In genomic region chr7:7159063-7159645, GRCh38 we compare ENCODE assay signal across 11 cellular contexts. TPM values are rescaled to one million over a fixed set of nuclear protein-coding genes. Genes with fewer than 3 reads are reported as not detected.
DNase-seq lines count a peak whose midpoint lies in the region; ATAC-seq and TF ChIP-seq lines count a peak whose summit lies in the region.
"Had no signal": no experiment of that assay in that cellular context is flagged by ENCODE, and none has a peak within 500 bp of the region (broad histone marks: within the 10 kb centered on the region; RNA-seq: fewer than 3 reads in every experiment).

No MANE protein-coding gene starts in this region.

- no peaks in the 10 kb centered on the region for H3K27me3 ChIP-seq in Peyer's patch
- H3K27me3 ChIP-seq: heart left ventricle had no signal

- peaks cover 0 to 6% (median 2%) of the 10 kb centered on the region in 4 donors for H3K4me1 ChIP-seq in Peyer's patch

- H3K9me3 Mint-ChIP-seq in IgD-negative memory B cell, result peaks cover 6 to 8% (median 6%) of the 10 kb centered on the region in 3 donors
- H3K9me3 Mint-ChIP-seq in activated CD4-positive, alpha-beta memory T cell treated with anti-CD3 and anti-CD28 coated beads, Interleukin-2, amount 10 ng/mL, durations not matched to agents 7 days and 5 days, result peaks cover 26% of the 10 kb centered on the region
- H3K9me3 Mint-ChIP-seq in naive thymus-derived CD8-positive, alpha-beta T cell, result peaks cover 0 to 10% (median 7%) of the 10 kb centered on the region in 9 donors
- peaks cover 17% of the 10 kb centered on the region for H3K9me3 Mint-ChIP-seq in WTC11

- no peaks in the 10 kb centered on the region for H3K36me3 ChIP-seq in Peyer's patch
- H3K36me3 ChIP-seq: heart left ventricle had no signal

- no peaks in the 10 kb centered on the region for H3K9me3 ChIP-seq in Peyer's patch
- H3K9me3 ChIP-seq: heart left ventricle had no signal

- TF ChIP-seq POLR2A in Peyer's patch (IDR thresholded peaks at IDR 0.05), result no peak

- H3K36me3 Mint-ChIP-seq in IgD-negative memory B cell (peaks cover 9% of the 10 kb centered on the region), WTC11 (peaks cover 14% of the 10 kb centered on the region)
- H3K36me3 Mint-ChIP-seq in activated CD4-positive, alpha-beta memory T cell treated with anti-CD3 and anti-CD28 coated beads, Interleukin-2, amount 10 ng/mL, durations not matched to agents 7 days and 5 days (ENCODE audit: low read depth), result peaks cover 46% of the 10 kb centered on the region
- peaks cover 0 to 14% (median 2%) of the 10 kb centered on the region in 3 donors for H3K36me3 Mint-ChIP-seq in naive thymus-derived CD8-positive, alpha-beta T cell

- no peak for ATAC-seq in naive thymus-derived CD8-positive, alpha-beta T cell
- ATAC-seq in WTC11, result no peak
- ATAC-seq: heart left ventricle had no signal

- H3K27ac ChIP-seq in Peyer's patch, result peak overlapping the region in 2 of 4 donors; percentile 21 to 42
- H3K27ac ChIP-seq: coronary artery had no signal

- H3K4me1 Mint-ChIP-seq in IgD-negative memory B cell, result peaks cover 36 to 48% (median 37%) of the 10 kb centered on the region in 3 donors
- peaks cover 45% of the 10 kb centered on the region for H3K4me1 Mint-ChIP-seq in activated CD4-positive, alpha-beta memory T cell treated with anti-CD3 and anti-CD28 coated beads, Interleukin-2, amount 10 ng/mL, durations not matched to agents 7 days and 5 days
- H3K4me1 Mint-ChIP-seq in naive thymus-derived CD8-positive, alpha-beta T cell, result peaks cover 37 to 65% (median 62%) of the 10 kb centered on the region in 4 donors
- H3K4me1 Mint-ChIP-seq in WTC11, result peaks cover 11% of the 10 kb centered on the region

- TF ChIP-seq CTCF in WTC11 (IDR thresholded peaks at IDR 0.05), result no peak
- no peak for TF ChIP-seq CTCF in Peyer's patch (IDR thresholded peaks at IDR 0.05)

- peak overlapping the region; percentile 83 to 96 (median 91) for H3K4me3 Mint-ChIP-seq in IgD-negative memory B cell
- peak overlapping the region; percentile 70 for H3K4me3 Mint-ChIP-seq in activated CD4-positive, alpha-beta memory T cell treated with anti-CD3 and anti-CD28 coated beads, Interleukin-2, amount 10 ng/mL, durations not matched to agents 7 days and 5 days
- H3K4me3 Mint-ChIP-seq in naive thymus-derived CD8-positive, alpha-beta T cell, result peak overlapping the region; percentile 71 to 96 (median 84)
- H3K4me3 Mint-ChIP-seq in WTC11, result no peak overlapping the region

- DNase-seq in SIG-M5 treated with dmso at 0.1 percent for 504 hours (lab: John Stamatoyannopoulos, UW; ENCODE audit: unreplicated experiment) (peak; percentile 20), SIG-M5 (lab: John Stamatoyannopoulos, UW) (no peak), COLO668 (lab: John Stamatoyannopoulos, UW; ENCODE audit: unreplicated experiment) (no peak), WTC11 (ENCODE audit: low spot score) (no peak), Peyer's patch (no peak)
- DNase-seq in activated CD4-positive, alpha-beta memory T cell treated with anti-CD3 and anti-CD28 coated beads, Interleukin-2, amount 10 ng/mL, durations not matched to agents 7 days and 5 days, result no peak
- DNase-seq in naive thymus-derived CD8-positive, alpha-beta T cell, result peak in 2 of 10 donors; percentile 21 to 27
- DNase-seq: heart left ventricle had no signal

- CTCF ChIA-PET in activated CD4-positive, alpha-beta memory T cell treated with anti-CD3 and anti-CD28 coated beads, Interleukin-2, amount 10 ng/mL, durations not matched to agents 7 days and 5 days (lab: Charles Lee), result interaction anchor here (0.8 to 1.7 kb wide), 3 partner anchors 16 to 23 kb away, joined by 3 to 4 read pairs (median 3); partner anchors contain the start of gene C1GALT1
- CTCF ChIA-PET in WTC11 (lab: Charles Lee), result no interaction called here

- H3K4me3 ChIP-seq in Peyer's patch, result peak overlapping the region in 1 of 4 donors; percentile 6
- H3K4me3 ChIP-seq: coronary artery, skin epidermis had no signal

- POLR2A ChIA-PET in activated CD4-positive, alpha-beta memory T cell treated with anti-CD3 and anti-CD28 coated beads, Interleukin-2, amount 10 ng/mL, durations not matched to agents 7 days and 5 days (lab: Charles Lee), result interaction anchor here (1.2 to 4.9 kb wide), 3 partner anchors 17 to 482 kb away, joined by 3 to 131 read pairs (median 4); partner anchors contain the start of genes C1GALT1 and UMAD1
- POLR2A ChIA-PET in naive thymus-derived CD8-positive, alpha-beta T cell (lab: Charles Lee), result interaction anchor here (0.8 to 5.8 kb wide), 4 partner anchors 19 to 56 kb away, joined by 3 to 96 read pairs (median 4); partner anchors contain the start of gene C1GALT1
- POLR2A ChIA-PET in WTC11 (lab: Charles Lee), result no interaction called here

- peak overlapping the region; percentile 75 to 93 (median 92) for H3K27ac Mint-ChIP-seq in IgD-negative memory B cell
- H3K27ac Mint-ChIP-seq in activated CD4-positive, alpha-beta memory T cell treated with anti-CD3 and anti-CD28 coated beads, Interleukin-2, amount 10 ng/mL, durations not matched to agents 7 days and 5 days, result peak overlapping the region; percentile 74
- peak overlapping the region; percentile 93 to 99 (median 96) for H3K27ac Mint-ChIP-seq in naive thymus-derived CD8-positive, alpha-beta T cell
- H3K27ac Mint-ChIP-seq in WTC11, result no peak overlapping the region

- H3K27me3 Mint-ChIP-seq in IgD-negative memory B cell (no peaks in the 10 kb centered on the region), WTC11 (ENCODE audit: low read depth) (no peaks in the 10 kb centered on the region)
- no peaks in the 10 kb centered on the region for H3K27me3 Mint-ChIP-seq in activated CD4-positive, alpha-beta memory T cell treated with anti-CD3 and anti-CD28 coated beads, Interleukin-2, amount 10 ng/mL, durations not matched to agents 7 days and 5 days
- no peaks in the 10 kb centered on the region for H3K27me3 Mint-ChIP-seq in naive thymus-derived CD8-positive, alpha-beta T cell

TF ChIP-seq in WTC11, 78 proteins besides CTCF, POLR2A, EP300 and RAD21:
- no peak for TF ChIP-seq NR3C1 (CRISPR knock-in tag; conservative IDR thresholded peaks at IDR 0.05; ENCODE audit: low read depth)
- TF ChIP-seq OVOL2 (CRISPR knock-in tag; IDR thresholded peaks at IDR 0.05; ENCODE audit: borderline replicate concordance), result no peak
- no peak for TF ChIP-seq FOXP4 (CRISPR knock-in tag; IDR thresholded peaks at IDR 0.05)
- TF ChIP-seq IRF2 (CRISPR knock-in tag; IDR thresholded peaks at IDR 0.05; ENCODE audit: borderline replicate concordance, low read depth), result no peak
- TF ChIP-seq ZNF396 (CRISPR knock-in tag; IDR thresholded peaks at IDR 0.05; ENCODE audit: borderline replicate concordance), result no peak
- TF ChIP-seq ZNF671 (CRISPR knock-in tag; IDR thresholded peaks at IDR 0.05), result no peak
- TF ChIP-seq ARID4B (CRISPR knock-in tag; IDR thresholded peaks at IDR 0.05; ENCODE audit: borderline replicate concordance), result no peak
- TF ChIP-seq TEAD4 (CRISPR knock-in tag; IDR thresholded peaks at IDR 0.05), result no peak
- TF ChIP-seq ZNF317 (CRISPR knock-in tag; IDR thresholded peaks at IDR 0.05; ENCODE audit: borderline replicate concordance, low read depth), result no peak

RNA-seq across cellular contexts. Expression of gene C1GALT1, which starts 23.2 kb away (rescaled TPM):
- polyA plus RNA-seq in IgD-negative memory B cell, result 69.5 TPM
- 10 to 100 TPM; 63.4 to 64.1 TPM for total RNA-seq in activated CD4-positive, alpha-beta memory T cell treated with anti-CD3 and anti-CD28 coated beads, Interleukin-2, amount 10 ng/mL, durations not matched to agents 7 days and 5 days
- 10 to 100 TPM; 64.6 to 65.4 TPM for total RNA-seq in naive thymus-derived CD8-positive, alpha-beta T cell
- 10 to 100 TPM; 41.7 to 72.6 (median 63.4) TPM for polyA plus RNA-seq in naive thymus-derived CD8-positive, alpha-beta T cell
- 106 to 114 TPM (median 107 TPM) in 3 replicates for total RNA-seq in WTC11 (2021)
- total RNA-seq in Peyer's patch, result 10 to 100 TPM; 23.1 to 63.3 (median 34.8) TPM
